In genomic region chr4:113512880-113513279, GRCh38 we compare ENCODE assay signal across 11 cellular contexts.
"Had no signal": no experiment of that assay in that cellular context is flagged by ENCODE, and none has a peak within 500 bp of the region (broad histone marks: within the 10 kb centered on the region; RNA-seq: fewer than 3 reads in every experiment).

No MANE protein-coding gene starts in this region.

- H3K9me3 ChIP-seq: HAP-1 had no signal

- H3K4me1 ChIP-seq: HAP-1 had no signal

- H3K4me2 ChIP-seq: GM23338 had no signal

- DNase-seq: GM23248, GOT3, H7, H9, HCEC 1CT, HFFc6 had no signal

- ATAC-seq: GM23338, HCT116 had no signal

- H3K4me3 ChIP-seq: GM23248, GM23338, HAP-1 had no signal

- FAIRE-seq: H1, H54 had no signal

- H3K27ac ChIP-seq: GM23248 had no signal

- H3K9ac ChIP-seq: GM23248 had no signal

- H2AFZ ChIP-seq: GM23248, GM23338 had no signal
